1 cellular context compared by ENCODE assay signal in genomic region chr13:32426191-32426980, GRCh38.
TF ChIP-seq lines count a peak whose summit lies in the region.

No MANE protein-coding gene starts in this region.

TF ChIP-seq in GM12878, 131 proteins besides CTCF, POLR2A, EP300 and RAD21 (continued from another document and continues in another):
- TF ChIP-seq PRDM15 (CRISPR knock-in tag; IDR thresholded peaks at IDR 0.05) (no peak), E2F8 (IDR thresholded peaks at IDR 0.05; ENCODE audit: low read depth, partially characterized antibody) (no peak), CEBPB (IDR thresholded peaks at IDR 0.05; ENCODE audit: borderline replicate concordance in 1 of 2, low read depth in 2 of 2, low read length in 2 of 2) (no peak), CHD4 (IDR thresholded peaks at IDR 0.05) (no peak), SMC3 (IDR thresholded peaks at IDR 0.05; ENCODE audit: borderline replicate concordance, low read length) (no peak; the same call in 1 of the 2 replicates), EZH2 (IDR thresholded peaks at IDR 0.05; ENCODE audit: borderline replicate concordance, control insufficient read depth, low read depth, low read length) (no peak), GATAD2B (conservative IDR thresholded peaks at IDR 0.05; ENCODE audit: low read depth) (no peak), RB1 (IDR thresholded peaks at IDR 0.05; ENCODE audit: borderline replicate concordance) (no peak), BMI1 (IDR thresholded peaks at IDR 0.05; ENCODE audit: borderline replicate concordance) (no peak), HDAC2 (IDR thresholded peaks at IDR 0.05) (no peak), USF2 (IDR thresholded peaks at IDR 0.05; ENCODE audit: borderline replicate concordance, low read depth, low read length) (no peak; the same call in 1 of the 2 replicates), ATF3 (IDR thresholded peaks at IDR 0.05; ENCODE audit: borderline replicate concordance, extremely low read depth, low read depth, low read length) (peak; percentile 5; the same call in 1 of the 2 replicates), ZNF274 (IDR thresholded peaks at IDR 0.05; ENCODE audit: insufficient read depth, insufficient read length) (no peak), STAT1 (conservative IDR thresholded peaks at IDR 0.05) (no peak), NFYA (IDR thresholded peaks at IDR 0.05; ENCODE audit: borderline replicate concordance, low read depth, low read length) (no peak), PML (IDR thresholded peaks at IDR 0.05; ENCODE audit: low read length) (no peak), TCF12 (IDR thresholded peaks at IDR 0.05; ENCODE audit: low read depth, low read length) (no peak), TAF1 (IDR thresholded peaks at IDR 0.05; ENCODE audit: borderline replicate concordance, low read depth, low read length) (no peak), POU2F2 (IDR thresholded peaks at IDR 0.05; ENCODE audit: borderline replicate concordance, low read depth, low read length) (no peak), FOXM1 (IDR thresholded peaks at IDR 0.05; ENCODE audit: low read depth, low read length) (no peak), SKIL (IDR thresholded peaks at IDR 0.05; ENCODE audit: low read depth, poor library complexity, severe bottlenecking) (no peak), ZNF207 (IDR thresholded peaks at IDR 0.05; ENCODE audit: borderline replicate concordance) (no peak)
- TF ChIP-seq, protein P1, sequence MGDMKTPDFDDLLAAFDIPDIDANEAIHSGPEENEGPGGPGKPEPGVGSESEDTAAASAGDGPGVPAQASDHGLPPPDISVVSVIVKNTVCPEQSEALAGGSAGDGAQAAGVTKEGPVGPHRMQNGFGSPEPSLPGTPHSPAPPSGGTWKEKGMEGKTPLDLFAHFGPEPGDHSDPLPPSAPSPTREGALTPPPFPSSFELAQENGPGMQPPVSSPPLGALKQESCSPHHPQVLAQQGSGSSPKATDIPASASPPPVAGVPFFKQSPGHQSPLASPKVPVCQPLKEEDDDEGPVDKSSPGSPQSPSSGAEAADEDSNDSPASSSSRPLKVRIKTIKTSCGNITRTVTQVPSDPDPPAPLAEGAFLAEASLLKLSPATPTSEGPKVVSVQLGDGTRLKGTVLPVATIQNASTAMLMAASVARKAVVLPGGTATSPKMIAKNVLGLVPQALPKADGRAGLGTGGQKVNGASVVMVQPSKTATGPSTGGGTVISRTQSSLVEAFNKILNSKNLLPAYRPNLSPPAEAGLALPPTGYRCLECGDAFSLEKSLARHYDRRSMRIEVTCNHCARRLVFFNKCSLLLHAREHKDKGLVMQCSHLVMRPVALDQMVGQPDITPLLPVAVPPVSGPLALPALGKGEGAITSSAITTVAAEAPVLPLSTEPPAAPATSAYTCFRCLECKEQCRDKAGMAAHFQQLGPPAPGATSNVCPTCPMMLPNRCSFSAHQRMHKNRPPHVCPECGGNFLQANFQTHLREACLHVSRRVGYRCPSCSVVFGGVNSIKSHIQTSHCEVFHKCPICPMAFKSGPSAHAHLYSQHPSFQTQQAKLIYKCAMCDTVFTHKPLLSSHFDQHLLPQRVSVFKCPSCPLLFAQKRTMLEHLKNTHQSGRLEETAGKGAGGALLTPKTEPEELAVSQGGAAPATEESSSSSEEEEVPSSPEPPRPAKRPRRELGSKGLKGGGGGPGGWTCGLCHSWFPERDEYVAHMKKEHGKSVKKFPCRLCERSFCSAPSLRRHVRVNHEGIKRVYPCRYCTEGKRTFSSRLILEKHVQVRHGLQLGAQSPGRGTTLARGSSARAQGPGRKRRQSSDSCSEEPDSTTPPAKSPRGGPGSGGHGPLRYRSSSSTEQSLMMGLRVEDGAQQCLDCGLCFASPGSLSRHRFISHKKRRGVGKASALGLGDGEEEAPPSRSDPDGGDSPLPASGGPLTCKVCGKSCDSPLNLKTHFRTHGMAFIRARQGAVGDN (IDR thresholded peaks at IDR 0.05): no peak
- TF ChIP-seq, protein P2, sequence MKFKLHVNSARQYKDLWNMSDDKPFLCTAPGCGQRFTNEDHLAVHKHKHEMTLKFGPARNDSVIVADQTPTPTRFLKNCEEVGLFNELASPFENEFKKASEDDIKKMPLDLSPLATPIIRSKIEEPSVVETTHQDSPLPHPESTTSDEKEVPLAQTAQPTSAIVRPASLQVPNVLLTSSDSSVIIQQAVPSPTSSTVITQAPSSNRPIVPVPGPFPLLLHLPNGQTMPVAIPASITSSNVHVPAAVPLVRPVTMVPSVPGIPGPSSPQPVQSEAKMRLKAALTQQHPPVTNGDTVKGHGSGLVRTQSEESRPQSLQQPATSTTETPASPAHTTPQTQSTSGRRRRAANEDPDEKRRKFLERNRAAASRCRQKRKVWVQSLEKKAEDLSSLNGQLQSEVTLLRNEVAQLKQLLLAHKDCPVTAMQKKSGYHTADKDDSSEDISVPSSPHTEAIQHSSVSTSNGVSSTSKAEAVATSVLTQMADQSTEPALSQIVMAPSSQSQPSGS (IDR thresholded peaks at IDR 0.05; ENCODE audit: low read length): no peak
- TF ChIP-seq, protein P3, sequence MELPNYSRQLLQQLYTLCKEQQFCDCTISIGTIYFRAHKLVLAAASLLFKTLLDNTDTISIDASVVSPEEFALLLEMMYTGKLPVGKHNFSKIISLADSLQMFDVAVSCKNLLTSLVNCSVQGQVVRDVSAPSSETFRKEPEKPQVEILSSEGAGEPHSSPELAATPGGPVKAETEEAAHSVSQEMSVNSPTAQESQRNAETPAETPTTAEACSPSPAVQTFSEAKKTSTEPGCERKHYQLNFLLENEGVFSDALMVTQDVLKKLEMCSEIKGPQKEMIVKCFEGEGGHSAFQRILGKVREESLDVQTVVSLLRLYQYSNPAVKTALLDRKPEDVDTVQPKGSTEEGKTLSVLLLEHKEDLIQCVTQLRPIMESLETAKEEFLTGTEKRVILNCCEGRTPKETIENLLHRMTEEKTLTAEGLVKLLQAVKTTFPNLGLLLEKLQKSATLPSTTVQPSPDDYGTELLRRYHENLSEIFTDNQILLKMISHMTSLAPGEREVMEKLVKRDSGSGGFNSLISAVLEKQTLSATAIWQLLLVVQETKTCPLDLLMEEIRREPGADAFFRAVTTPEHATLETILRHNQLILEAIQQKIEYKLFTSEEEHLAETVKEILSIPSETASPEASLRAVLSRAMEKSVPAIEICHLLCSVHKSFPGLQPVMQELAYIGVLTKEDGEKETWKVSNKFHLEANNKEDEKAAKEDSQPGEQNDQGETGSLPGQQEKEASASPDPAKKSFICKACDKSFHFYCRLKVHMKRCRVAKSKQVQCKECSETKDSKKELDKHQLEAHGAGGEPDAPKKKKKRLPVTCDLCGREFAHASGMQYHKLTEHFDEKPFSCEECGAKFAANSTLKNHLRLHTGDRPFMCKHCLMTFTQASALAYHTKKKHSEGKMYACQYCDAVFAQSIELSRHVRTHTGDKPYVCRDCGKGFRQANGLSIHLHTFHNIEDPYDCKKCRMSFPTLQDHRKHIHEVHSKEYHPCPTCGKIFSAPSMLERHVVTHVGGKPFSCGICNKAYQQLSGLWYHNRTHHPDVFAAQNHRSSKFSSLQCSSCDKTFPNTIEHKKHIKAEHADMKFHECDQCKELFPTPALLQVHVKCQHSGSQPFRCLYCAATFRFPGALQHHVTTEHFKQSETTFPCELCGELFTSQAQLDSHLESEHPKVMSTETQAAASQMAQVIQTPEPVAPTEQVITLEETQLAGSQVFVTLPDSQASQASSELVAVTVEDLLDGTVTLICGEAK (IDR thresholded peaks at IDR 0.05; ENCODE audit: borderline replicate concordance): no peak
- TF ChIP-seq, protein P4, sequence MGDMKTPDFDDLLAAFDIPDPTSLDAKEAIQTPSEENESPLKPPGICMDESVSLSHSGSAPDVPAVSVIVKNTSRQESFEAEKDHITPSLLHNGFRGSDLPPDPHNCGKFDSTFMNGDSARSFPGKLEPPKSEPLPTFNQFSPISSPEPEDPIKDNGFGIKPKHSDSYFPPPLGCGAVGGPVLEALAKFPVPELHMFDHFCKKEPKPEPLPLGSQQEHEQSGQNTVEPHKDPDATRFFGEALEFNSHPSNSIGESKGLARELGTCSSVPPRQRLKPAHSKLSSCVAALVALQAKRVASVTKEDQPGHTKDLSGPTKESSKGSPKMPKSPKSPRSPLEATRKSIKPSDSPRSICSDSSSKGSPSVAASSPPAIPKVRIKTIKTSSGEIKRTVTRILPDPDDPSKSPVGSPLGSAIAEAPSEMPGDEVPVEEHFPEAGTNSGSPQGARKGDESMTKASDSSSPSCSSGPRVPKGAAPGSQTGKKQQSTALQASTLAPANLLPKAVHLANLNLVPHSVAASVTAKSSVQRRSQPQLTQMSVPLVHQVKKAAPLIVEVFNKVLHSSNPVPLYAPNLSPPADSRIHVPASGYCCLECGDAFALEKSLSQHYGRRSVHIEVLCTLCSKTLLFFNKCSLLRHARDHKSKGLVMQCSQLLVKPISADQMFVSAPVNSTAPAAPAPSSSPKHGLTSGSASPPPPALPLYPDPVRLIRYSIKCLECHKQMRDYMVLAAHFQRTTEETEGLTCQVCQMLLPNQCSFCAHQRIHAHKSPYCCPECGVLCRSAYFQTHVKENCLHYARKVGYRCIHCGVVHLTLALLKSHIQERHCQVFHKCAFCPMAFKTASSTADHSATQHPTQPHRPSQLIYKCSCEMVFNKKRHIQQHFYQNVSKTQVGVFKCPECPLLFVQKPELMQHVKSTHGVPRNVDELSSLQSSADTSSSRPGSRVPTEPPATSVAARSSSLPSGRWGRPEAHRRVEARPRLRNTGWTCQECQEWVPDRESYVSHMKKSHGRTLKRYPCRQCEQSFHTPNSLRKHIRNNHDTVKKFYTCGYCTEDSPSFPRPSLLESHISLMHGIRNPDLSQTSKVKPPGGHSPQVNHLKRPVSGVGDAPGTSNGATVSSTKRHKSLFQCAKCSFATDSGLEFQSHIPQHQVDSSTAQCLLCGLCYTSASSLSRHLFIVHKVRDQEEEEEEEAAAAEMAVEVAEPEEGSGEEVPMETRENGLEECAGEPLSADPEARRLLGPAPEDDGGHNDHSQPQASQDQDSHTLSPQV (IDR thresholded peaks at IDR 0.05): no peak
